Comparison of ENCODE assay signal across 1 cellular context in genomic region chr6:31730631-31731086, GRCh38.
TF ChIP-seq lines count a peak whose summit lies in the region.

No MANE protein-coding gene starts in this region.

TF ChIP-seq in A549, 52 proteins besides CTCF, POLR2A, EP300 and RAD21:
- TF ChIP-seq ATOH8 (CRISPR knock-in tag; IDR thresholded peaks at IDR 0.05; ENCODE audit: low read depth), result no peak
- no peak for TF ChIP-seq ZFP36 (IDR thresholded peaks at IDR 0.05; ENCODE audit: borderline replicate concordance, partially characterized antibody)
- TF ChIP-seq RCOR1 (IDR thresholded peaks at IDR 0.05; ENCODE audit: low read depth, low read length), result no peak
- no peak for TF ChIP-seq KDM5A (IDR thresholded peaks at IDR 0.05)
- TF ChIP-seq, protein P1, sequence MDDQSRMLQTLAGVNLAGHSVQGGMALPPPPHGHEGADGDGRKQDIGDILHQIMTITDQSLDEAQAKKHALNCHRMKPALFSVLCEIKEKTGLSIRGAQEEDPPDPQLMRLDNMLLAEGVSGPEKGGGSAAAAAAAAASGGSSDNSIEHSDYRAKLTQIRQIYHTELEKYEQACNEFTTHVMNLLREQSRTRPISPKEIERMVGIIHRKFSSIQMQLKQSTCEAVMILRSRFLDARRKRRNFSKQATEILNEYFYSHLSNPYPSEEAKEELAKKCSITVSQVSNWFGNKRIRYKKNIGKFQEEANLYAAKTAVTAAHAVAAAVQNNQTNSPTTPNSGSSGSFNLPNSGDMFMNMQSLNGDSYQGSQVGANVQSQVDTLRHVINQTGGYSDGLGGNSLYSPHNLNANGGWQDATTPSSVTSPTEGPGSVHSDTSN (IDR thresholded peaks at IDR 0.05), result no peak
- no peak for TF ChIP-seq SMC3 (IDR thresholded peaks at IDR 0.05)
- no peak for TF ChIP-seq CEBPB (IDR thresholded peaks at IDR 0.05)
